1 cellular context compared by ENCODE assay signal in the genomic region with DNA sequence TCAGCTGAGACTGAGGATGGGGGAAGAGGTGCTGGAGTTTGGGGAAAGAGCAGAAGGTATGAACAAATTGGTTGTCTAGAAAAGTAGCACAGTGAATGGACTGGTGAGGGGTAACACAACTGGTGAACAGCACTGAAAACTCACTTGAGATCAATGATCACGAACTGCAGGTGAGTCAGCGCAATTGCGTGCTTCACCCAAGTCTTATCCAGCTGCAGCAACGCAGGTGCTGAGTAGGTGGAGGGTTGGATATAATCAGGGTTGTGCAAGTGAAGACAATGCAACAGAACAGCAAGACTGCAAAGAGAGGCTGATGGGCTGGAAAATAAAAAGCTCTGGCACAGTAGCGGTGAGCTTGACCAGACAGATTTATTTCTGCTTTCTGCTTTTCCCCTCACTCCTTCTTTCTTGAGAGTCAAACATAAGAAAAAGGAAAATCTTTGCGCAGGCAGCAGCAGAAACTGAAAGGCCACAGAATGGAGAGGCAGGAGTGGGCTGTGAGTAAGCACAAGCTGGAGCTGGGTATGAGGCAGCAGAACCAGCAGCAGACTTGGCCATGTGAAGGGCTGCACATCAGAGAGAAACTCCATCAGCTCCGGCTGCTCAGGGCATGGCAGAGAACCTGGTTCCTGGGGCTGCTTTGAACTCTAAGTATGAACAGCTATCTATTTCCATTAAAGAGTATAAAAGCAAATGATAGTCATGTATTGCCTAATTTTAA.
TF ChIP-seq lines count a peak whose summit lies in the region.

No MANE protein-coding gene starts in this region.

TF ChIP-seq in H1, 55 proteins besides CTCF, POLR2A, EP300 and RAD21 (continued from another document):
- no peak for TF ChIP-seq CHD7 (IDR thresholded peaks at IDR 0.05; ENCODE audit: insufficient replicate concordance, low read length)
- 0 out of 2 replicates have a peak, but pooled peaks have one; percentile 52 for TF ChIP-seq BACH1 (IDR thresholded peaks at IDR 0.05; ENCODE audit: low read length)
